ENCODE assay signal across 23 cellular contexts in genomic region chr6:135985471-135985870, GRCh38.
"Had no signal": no experiment of that assay in that cellular context is flagged by ENCODE, and none has a peak within 500 bp of the region (broad histone marks: within the 10 kb centered on the region; RNA-seq: fewer than 3 reads in every experiment).

No MANE protein-coding gene starts in this region.

- H3K4me1 ChIP-seq: esophagus squamous epithelium, heart right ventricle, spleen, upper lobe of left lung had no signal

- H3K27ac ChIP-seq: brain microvascular endothelial cell, esophagus squamous epithelium, heart right ventricle, spleen, thoracic aorta, upper lobe of left lung, VCaP had no signal

- H3K36me3 ChIP-seq: brain microvascular endothelial cell, esophagus squamous epithelium, heart right ventricle, spleen, thoracic aorta, upper lobe of left lung had no signal

- H3K9me3 ChIP-seq: esophagus squamous epithelium, spleen, thoracic aorta, upper lobe of left lung had no signal

- H3K4me3 ChIP-seq: esophagus squamous epithelium, heart right ventricle, spleen, thoracic aorta, upper lobe of left lung had no signal

- ATAC-seq: activated CD4-positive, CD25-positive, alpha-beta regulatory T cell treated with anti-CD3 and anti-CD28 coated beads, Interleukin-2, amount 50 U/mL, for 24 hours; activated CD8-positive, alpha-beta memory T cell treated with anti-CD3 and anti-CD28 coated beads, Interleukin-2, amount 10 ng/mL, durations not matched to agents 7 days and 5 days; activated CD8-positive, alpha-beta T cell treated with anti-CD3 and anti-CD28 coated beads for 36 hours; heart right ventricle; left cardiac atrium; natural killer cell treated with Interleukin-12 subunit alpha and Interleukin-12 subunit beta and Interleukin-15 and Interleukin-18, amount 100 ng/mL, for 72 hours had no signal

- DNase-seq: activated CD4-positive, alpha-beta T cell treated with anti-CD3 and anti-CD28 coated beads, Interleukin-2, amount 10 ng/mL, durations not matched to agents 7 days and 5 days; activated CD8-positive, alpha-beta memory T cell treated with anti-CD3 and anti-CD28 coated beads, Interleukin-2, amount 10 ng/mL, durations not matched to agents 7 days and 5 days; activated CD8-positive, alpha-beta T cell treated with anti-CD3 and anti-CD28 coated beads for 36 hours; activated effector memory CD4-positive, alpha-beta T cell treated with anti-CD3 and anti-CD28 coated beads, Interleukin-2, amount 50 U/mL, for 16 hours; activated naive CD4-positive, alpha-beta T cell treated with anti-CD3 and anti-CD28 coated beads, Interleukin-2, amount 10 ng/mL, durations not matched to agents 7 days and 5 days; activated T-cell treated with anti-CD3 and anti-CD28 coated beads for 4 hours; brain microvascular endothelial cell; central memory CD4-positive, alpha-beta T cell; cortex of kidney; endodermal cell; esophagus squamous epithelium; islet precursor cell; left cardiac atrium; retina; spleen; stimulated activated CD4-positive, alpha-beta T cell treated with anti-CD3 and anti-CD28 coated beads, Interleukin-4, amount 100 ng/mL, for 1 hour; stimulated activated naive CD4-positive, alpha-beta T cell had no signal

- H3K27me3 ChIP-seq: brain microvascular endothelial cell, esophagus squamous epithelium, heart right ventricle, spleen, upper lobe of left lung had no signal
